ENCODE assay signal across 1 cellular context in the genomic region with DNA sequence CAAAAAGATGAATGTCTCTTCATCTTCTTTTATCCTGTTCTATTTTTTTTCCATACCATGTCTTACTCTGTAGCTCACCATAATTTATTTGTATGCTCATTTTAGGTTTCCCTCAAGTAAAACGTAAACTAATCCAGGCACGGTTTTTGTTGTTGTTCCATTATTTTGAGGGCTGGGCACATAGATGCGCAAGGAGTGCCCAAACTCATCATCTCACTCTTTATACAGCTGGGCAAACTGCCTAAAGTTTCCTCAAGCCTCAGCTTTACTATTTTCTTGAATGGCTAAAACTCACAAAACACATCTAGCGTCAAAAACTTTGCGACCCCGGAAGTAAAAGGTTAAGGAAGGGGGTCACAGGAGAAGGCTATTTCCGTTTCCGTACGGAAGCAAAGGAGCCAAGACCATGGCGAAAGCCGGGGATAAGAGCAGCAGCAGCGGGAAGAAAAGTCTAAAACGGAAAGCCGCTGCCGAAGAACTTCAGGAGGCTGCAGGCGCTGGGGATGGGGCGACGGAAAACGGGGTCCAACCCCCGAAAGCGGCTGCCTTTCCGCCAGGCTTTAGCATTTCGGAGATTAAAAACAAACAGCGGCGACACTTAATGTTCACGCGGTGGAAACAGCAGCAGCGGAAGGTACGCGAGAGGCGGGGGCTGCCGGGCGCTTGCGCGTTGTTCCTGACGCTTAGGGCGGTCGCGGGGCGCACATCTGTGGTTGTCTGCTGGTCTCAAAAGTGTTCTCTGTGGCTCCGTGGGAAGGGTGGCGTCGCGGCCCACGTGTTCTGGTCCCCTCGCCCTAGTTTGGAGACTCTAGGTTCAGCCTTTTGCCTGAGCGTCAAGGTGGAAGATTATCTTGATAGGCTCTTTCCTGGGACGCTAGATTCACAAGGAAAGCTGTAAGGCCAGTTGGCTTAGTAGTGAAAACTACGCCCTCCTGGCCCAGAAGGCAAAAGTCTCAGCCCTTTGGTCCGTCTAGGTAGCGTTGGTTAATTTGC.
TF ChIP-seq lines count a peak whose summit lies in the region.

A gene with protein sequence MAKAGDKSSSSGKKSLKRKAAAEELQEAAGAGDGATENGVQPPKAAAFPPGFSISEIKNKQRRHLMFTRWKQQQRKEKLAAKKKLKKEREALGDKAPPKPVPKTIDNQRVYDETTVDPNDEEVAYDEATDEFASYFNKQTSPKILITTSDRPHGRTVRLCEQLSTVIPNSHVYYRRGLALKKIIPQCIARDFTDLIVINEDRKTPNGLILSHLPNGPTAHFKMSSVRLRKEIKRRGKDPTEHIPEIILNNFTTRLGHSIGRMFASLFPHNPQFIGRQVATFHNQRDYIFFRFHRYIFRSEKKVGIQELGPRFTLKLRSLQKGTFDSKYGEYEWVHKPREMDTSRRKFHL (plus strand): TSS at position 391 of the 993 bp plus-strand sequence. CDS start 16 bp downstream, at position 407.

TF ChIP-seq in HepG2, 621 proteins besides CTCF, POLR2A, EP300 and RAD21 (continued from another document and continues in another):
- TF ChIP-seq, protein P1, sequence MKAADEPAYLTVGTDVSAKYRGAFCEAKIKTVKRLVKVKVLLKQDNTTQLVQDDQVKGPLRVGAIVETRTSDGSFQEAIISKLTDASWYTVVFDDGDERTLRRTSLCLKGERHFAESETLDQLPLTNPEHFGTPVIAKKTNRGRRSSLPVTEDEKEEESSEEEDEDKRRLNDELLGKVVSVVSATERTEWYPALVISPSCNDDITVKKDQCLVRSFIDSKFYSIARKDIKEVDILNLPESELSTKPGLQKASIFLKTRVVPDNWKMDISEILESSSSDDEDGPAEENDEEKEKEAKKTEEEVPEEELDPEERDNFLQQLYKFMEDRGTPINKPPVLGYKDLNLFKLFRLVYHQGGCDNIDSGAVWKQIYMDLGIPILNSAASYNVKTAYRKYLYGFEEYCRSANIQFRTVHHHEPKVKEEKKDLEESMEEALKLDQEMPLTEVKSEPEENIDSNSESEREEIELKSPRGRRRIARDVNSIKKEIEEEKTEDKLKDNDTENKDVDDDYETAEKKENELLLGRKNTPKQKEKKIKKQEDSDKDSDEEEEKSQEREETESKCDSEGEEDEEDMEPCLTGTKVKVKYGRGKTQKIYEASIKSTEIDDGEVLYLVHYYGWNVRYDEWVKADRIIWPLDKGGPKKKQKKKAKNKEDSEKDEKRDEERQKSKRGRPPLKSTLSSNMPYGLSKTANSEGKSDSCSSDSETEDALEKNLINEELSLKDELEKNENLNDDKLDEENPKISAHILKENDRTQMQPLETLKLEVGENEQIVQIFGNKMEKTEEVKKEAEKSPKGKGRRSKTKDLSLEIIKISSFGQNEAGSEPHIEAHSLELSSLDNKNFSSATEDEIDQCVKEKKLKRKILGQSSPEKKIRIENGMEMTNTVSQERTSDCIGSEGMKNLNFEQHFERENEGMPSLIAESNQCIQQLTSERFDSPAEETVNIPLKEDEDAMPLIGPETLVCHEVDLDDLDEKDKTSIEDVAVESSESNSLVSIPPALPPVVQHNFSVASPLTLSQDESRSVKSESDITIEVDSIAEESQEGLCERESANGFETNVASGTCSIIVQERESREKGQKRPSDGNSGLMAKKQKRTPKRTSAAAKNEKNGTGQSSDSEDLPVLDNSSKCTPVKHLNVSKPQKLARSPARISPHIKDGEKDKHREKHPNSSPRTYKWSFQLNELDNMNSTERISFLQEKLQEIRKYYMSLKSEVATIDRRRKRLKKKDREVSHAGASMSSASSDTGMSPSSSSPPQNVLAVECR (CRISPR knock-in tag; IDR thresholded peaks at IDR 0.05; ENCODE audit: borderline replicate concordance) = peak; percentile 89
- peak; percentile 43; the same call in 1 of the 2 replicates for TF ChIP-seq MXD4 (CRISPR knock-in tag; IDR thresholded peaks at IDR 0.05)
- TF ChIP-seq RAD51 (IDR thresholded peaks at IDR 0.05; ENCODE audit: borderline replicate concordance) = no peak
- TF ChIP-seq ZFY (CRISPR knock-in tag; IDR thresholded peaks at IDR 0.05) = peak; percentile 51
- peak; percentile 52; the same call in 1 of the 2 replicates for TF ChIP-seq HHEX (CRISPR knock-in tag; IDR thresholded peaks at IDR 0.05)
- no peak for TF ChIP-seq ZNF207 (IDR thresholded peaks at IDR 0.05; ENCODE audit: borderline replicate concordance)
- TF ChIP-seq CHD2 (IDR thresholded peaks at IDR 0.05; ENCODE audit: low read depth, low read length) = peak; percentile 79
- no peak for TF ChIP-seq NR1H2 (CRISPR knock-in tag; IDR thresholded peaks at IDR 0.05; ENCODE audit: borderline replicate concordance, low read depth)
- TF ChIP-seq, protein P2, sequence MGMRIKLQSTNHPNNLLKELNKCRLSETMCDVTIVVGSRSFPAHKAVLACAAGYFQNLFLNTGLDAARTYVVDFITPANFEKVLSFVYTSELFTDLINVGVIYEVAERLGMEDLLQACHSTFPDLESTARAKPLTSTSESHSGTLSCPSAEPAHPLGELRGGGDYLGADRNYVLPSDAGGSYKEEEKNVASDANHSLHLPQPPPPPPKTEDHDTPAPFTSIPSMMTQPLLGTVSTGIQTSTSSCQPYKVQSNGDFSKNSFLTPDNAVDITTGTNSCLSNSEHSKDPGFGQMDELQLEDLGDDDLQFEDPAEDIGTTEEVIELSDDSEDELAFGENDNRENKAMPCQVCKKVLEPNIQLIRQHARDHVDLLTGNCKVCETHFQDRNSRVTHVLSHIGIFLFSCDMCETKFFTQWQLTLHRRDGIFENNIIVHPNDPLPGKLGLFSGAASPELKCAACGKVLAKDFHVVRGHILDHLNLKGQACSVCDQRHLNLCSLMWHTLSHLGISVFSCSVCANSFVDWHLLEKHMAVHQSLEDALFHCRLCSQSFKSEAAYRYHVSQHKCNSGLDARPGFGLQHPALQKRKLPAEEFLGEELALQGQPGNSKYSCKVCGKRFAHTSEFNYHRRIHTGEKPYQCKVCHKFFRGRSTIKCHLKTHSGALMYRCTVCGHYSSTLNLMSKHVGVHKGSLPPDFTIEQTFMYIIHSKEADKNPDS (CRISPR knock-in tag; IDR thresholded peaks at IDR 0.05) = no peak
- peak; percentile 87 for TF ChIP-seq PHF8 (CRISPR knock-in tag; IDR thresholded peaks at IDR 0.05)
- TF ChIP-seq TOPORS (CRISPR knock-in tag; IDR thresholded peaks at IDR 0.05) = peak; percentile 64
- TF ChIP-seq ZFP36L2 (CRISPR knock-in tag; IDR thresholded peaks at IDR 0.05) = no peak
- no peak for TF ChIP-seq ZNF343 (CRISPR knock-in tag; IDR thresholded peaks at IDR 0.05)
- no peak for TF ChIP-seq ZC3H4 (CRISPR knock-in tag; IDR thresholded peaks at IDR 0.05; ENCODE audit: borderline replicate concordance)
- no peak for TF ChIP-seq ZNF720 (CRISPR knock-in tag; IDR thresholded peaks at IDR 0.05)
- peak; percentile 74; the same call in 1 of the 2 replicates for TF ChIP-seq TGIF2 (CRISPR knock-in tag; IDR thresholded peaks at IDR 0.05)
- TF ChIP-seq, protein P3, sequence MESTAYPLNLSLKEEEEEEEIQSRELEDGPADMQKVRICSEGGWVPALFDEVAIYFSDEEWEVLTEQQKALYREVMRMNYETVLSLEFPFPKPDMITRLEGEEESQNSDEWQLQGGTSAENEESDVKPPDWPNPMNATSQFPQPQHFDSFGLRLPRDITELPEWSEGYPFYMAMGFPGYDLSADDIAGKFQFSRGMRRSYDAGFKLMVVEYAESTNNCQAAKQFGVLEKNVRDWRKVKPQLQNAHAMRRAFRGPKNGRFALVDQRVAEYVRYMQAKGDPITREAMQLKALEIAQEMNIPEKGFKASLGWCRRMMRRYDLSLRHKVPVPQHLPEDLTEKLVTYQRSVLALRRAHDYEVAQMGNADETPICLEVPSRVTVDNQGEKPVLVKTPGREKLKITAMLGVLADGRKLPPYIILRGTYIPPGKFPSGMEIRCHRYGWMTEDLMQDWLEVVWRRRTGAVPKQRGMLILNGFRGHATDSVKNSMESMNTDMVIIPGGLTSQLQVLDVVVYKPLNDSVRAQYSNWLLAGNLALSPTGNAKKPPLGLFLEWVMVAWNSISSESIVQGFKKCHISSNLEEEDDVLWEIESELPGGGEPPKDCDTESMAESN (CRISPR knock-in tag; conservative IDR thresholded peaks at IDR 0.05) = peak; percentile 37; the same call in 1 of the 2 replicates
- TF ChIP-seq KDM4B (CRISPR knock-in tag; IDR thresholded peaks at IDR 0.05) = 0 out of 2 replicates have a peak, but pooled peaks have one; percentile 16
- TF ChIP-seq, protein P4, sequence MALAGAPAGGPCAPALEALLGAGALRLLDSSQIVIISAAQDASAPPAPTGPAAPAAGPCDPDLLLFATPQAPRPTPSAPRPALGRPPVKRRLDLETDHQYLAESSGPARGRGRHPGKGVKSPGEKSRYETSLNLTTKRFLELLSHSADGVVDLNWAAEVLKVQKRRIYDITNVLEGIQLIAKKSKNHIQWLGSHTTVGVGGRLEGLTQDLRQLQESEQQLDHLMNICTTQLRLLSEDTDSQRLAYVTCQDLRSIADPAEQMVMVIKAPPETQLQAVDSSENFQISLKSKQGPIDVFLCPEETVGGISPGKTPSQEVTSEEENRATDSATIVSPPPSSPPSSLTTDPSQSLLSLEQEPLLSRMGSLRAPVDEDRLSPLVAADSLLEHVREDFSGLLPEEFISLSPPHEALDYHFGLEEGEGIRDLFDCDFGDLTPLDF (CRISPR knock-in tag; IDR thresholded peaks at IDR 0.05) = peak; percentile 34; the same call in 1 of the 2 replicates
- TF ChIP-seq, protein P5, sequence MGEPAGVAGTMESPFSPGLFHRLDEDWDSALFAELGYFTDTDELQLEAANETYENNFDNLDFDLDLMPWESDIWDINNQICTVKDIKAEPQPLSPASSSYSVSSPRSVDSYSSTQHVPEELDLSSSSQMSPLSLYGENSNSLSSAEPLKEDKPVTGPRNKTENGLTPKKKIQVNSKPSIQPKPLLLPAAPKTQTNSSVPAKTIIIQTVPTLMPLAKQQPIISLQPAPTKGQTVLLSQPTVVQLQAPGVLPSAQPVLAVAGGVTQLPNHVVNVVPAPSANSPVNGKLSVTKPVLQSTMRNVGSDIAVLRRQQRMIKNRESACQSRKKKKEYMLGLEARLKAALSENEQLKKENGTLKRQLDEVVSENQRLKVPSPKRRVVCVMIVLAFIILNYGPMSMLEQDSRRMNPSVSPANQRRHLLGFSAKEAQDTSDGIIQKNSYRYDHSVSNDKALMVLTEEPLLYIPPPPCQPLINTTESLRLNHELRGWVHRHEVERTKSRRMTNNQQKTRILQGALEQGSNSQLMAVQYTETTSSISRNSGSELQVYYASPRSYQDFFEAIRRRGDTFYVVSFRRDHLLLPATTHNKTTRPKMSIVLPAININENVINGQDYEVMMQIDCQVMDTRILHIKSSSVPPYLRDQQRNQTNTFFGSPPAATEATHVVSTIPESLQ (CRISPR knock-in tag; conservative IDR thresholded peaks at IDR 0.05) = no peak
- TF ChIP-seq, protein P6, sequence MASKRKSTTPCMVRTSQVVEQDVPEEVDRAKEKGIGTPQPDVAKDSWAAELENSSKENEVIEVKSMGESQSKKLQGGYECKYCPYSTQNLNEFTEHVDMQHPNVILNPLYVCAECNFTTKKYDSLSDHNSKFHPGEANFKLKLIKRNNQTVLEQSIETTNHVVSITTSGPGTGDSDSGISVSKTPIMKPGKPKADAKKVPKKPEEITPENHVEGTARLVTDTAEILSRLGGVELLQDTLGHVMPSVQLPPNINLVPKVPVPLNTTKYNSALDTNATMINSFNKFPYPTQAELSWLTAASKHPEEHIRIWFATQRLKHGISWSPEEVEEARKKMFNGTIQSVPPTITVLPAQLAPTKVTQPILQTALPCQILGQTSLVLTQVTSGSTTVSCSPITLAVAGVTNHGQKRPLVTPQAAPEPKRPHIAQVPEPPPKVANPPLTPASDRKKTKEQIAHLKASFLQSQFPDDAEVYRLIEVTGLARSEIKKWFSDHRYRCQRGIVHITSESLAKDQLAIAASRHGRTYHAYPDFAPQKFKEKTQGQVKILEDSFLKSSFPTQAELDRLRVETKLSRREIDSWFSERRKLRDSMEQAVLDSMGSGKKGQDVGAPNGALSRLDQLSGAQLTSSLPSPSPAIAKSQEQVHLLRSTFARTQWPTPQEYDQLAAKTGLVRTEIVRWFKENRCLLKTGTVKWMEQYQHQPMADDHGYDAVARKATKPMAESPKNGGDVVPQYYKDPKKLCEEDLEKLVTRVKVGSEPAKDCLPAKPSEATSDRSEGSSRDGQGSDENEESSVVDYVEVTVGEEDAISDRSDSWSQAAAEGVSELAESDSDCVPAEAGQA (IDR thresholded peaks at IDR 0.05; ENCODE audit: low read depth) = peak; percentile 77
- TF ChIP-seq, protein P6 (CRISPR knock-in tag; IDR thresholded peaks at IDR 0.05; ENCODE audit: borderline replicate concordance) = no peak
- peak; percentile 67 for TF ChIP-seq CREM (IDR thresholded peaks at IDR 0.05)
- no peak for TF ChIP-seq CREM (CRISPR knock-in tag; IDR thresholded peaks at IDR 0.05)
- TF ChIP-seq CBX1 (IDR thresholded peaks at IDR 0.05; ENCODE audit: low read depth) = no peak
- TF ChIP-seq MEIS2 (CRISPR knock-in tag; IDR thresholded peaks at IDR 0.05) = peak; percentile 24; the same call in 1 of the 2 replicates
- TF ChIP-seq PHF5A (CRISPR knock-in tag; IDR thresholded peaks at IDR 0.05; ENCODE audit: low read depth, unreplicated experiment) = no peak
- TF ChIP-seq BORCS8-MEF2B (CRISPR knock-in tag; IDR thresholded peaks at IDR 0.05) = peak; percentile 72; the same call in 1 of the 2 replicates
- TF ChIP-seq, protein P7, sequence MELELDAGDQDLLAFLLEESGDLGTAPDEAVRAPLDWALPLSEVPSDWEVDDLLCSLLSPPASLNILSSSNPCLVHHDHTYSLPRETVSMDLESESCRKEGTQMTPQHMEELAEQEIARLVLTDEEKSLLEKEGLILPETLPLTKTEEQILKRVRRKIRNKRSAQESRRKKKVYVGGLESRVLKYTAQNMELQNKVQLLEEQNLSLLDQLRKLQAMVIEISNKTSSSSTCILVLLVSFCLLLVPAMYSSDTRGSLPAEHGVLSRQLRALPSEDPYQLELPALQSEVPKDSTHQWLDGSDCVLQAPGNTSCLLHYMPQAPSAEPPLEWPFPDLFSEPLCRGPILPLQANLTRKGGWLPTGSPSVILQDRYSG (CRISPR knock-in tag; IDR thresholded peaks at IDR 0.05) = 0 out of 2 replicates have a peak, but pooled peaks have one; percentile 30
